In the genomic region with DNA sequence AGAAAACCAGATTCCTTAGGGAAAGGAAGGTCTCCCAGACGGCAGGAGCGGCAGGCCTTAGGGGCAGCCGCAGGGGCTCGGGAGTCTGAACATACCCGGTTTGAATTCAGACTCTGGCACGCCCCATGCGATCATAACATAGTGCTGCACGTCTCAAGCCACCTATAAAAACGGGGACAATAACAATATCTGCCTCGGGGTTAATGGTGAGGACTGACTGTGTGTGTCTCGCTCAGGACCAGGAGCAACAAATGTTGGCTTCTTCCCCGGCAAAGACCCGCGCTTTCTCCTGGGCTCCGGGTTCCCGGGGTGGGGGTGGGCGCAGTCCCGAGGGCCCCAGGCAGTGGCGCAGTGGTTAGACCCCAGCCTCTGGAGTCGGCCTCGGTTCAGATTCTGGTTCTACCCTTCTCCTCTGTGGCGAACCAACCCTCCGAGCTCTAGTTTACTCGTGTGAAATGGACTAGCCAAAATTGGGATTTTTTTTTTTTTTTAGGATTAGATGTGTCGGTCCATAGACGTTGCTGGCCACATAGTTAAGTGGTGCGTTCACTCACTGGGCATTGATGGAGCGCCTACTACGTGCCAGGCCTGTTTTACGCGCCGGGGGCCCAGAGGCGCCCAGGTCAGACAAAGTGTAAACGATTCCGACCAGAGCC, we compare ENCODE assay signal across 8 cellular contexts. TPM values are rescaled to one million over a fixed set of nuclear protein-coding genes. Genes with fewer than 3 reads are reported as not detected.
A peak's percentile ranks its signal among the peaks of the same experiment; 100 is the strongest.
DNase-seq lines count a peak whose midpoint lies in the region; ATAC-seq and TF ChIP-seq lines count a peak whose summit lies in the region.

No MANE protein-coding gene starts in this region.

- H3K4me3 ChIP-seq in parathyroid adenoma (ENCODE audit: low read depth, low read length): peak overlapping the region; percentile 80

- H3K9ac ChIP-seq in parathyroid adenoma: no peak overlapping the region

- H3K9me3 ChIP-seq in parathyroid adenoma (ENCODE audit: control insufficient read depth, low read length): no peaks in the 10 kb centered on the region

- BruUV-seq in Calu3 (replicated peaks; lab: Mats Ljungman, UMichigan): no TSS peak

- H3K4me1 ChIP-seq in parathyroid adenoma: no peaks in the 10 kb centered on the region

- POLR2A ChIA-PET in activated CD8-positive, alpha-beta T cell treated with anti-CD3 and anti-CD28 coated beads for 36 hours (lab: Charles Lee): no interaction called here

- H3K79me2 ChIP-seq in parathyroid adenoma: no peaks in the 10 kb centered on the region

- no peaks in the 10 kb centered on the region for H3K9me3 Mint-ChIP-seq in Calu3 (ENCODE audit: low read depth, unreplicated experiment)
- no peaks in the 10 kb centered on the region for H3K9me3 Mint-ChIP-seq in activated CD8-positive, alpha-beta T cell treated with anti-CD3 and anti-CD28 coated beads for 36 hours

- no peaks in the 10 kb centered on the region for H3K27me3 Mint-ChIP-seq in Calu3 (ENCODE audit: unreplicated experiment)
- H3K27me3 Mint-ChIP-seq in activated CD8-positive, alpha-beta T cell treated with anti-CD3 and anti-CD28 coated beads for 36 hours: peaks cover 51% of the 10 kb centered on the region

- no peak overlapping the region for H3K27ac ChIP-seq in parathyroid adenoma

- H3K27ac Mint-ChIP-seq in Calu3 (ENCODE audit: unreplicated experiment): no peak overlapping the region
- no peak overlapping the region for H3K27ac Mint-ChIP-seq in activated CD8-positive, alpha-beta T cell treated with anti-CD3 and anti-CD28 coated beads for 36 hours

- DNase-seq in Calu3 (no peak), cardiac septum (ENCODE audit: low spot score) (peak; percentile 51), DMS153 (lab: John Stamatoyannopoulos, UW) (no peak), RKO (ENCODE audit: low spot score) (no peak), globus pallidus (ENCODE audit: low spot score) (no peak), NCI-H1417 (lab: John Stamatoyannopoulos, UW) (no peak)
- no peak for DNase-seq in activated CD8-positive, alpha-beta T cell treated with anti-CD3 and anti-CD28 coated beads for 36 hours

- no peak for ATAC-seq in activated CD8-positive, alpha-beta T cell treated with anti-CD3 and anti-CD28 coated beads for 36 hours

- peaks cover 33% of the 10 kb centered on the region for H3K36me3 Mint-ChIP-seq in Calu3 (ENCODE audit: insufficient read depth, unreplicated experiment)
- H3K36me3 Mint-ChIP-seq in activated CD8-positive, alpha-beta T cell treated with anti-CD3 and anti-CD28 coated beads for 36 hours (ENCODE audit: low read depth): no peaks in the 10 kb centered on the region

- H3K27me3 ChIP-seq in parathyroid adenoma (ENCODE audit: control insufficient read depth, insufficient read depth, low read length): no peaks in the 10 kb centered on the region

- H3K4me3 Mint-ChIP-seq in Calu3 (ENCODE audit: low read depth, unreplicated experiment): peak overlapping the region; percentile 90
- peak overlapping the region; percentile 62 for H3K4me3 Mint-ChIP-seq in activated CD8-positive, alpha-beta T cell treated with anti-CD3 and anti-CD28 coated beads for 36 hours

- H3K36me3 ChIP-seq in parathyroid adenoma (ENCODE audit: control insufficient read depth, insufficient read depth, low read length): no peaks in the 10 kb centered on the region

- TF ChIP-seq CTCF in Calu3 (IDR thresholded peaks at IDR 0.05; ENCODE audit: unreplicated experiment) (no peak), parathyroid adenoma (IDR thresholded peaks at IDR 0.05) (no peak)
- no peak for TF ChIP-seq CTCF in activated CD8-positive, alpha-beta T cell treated with anti-CD3 and anti-CD28 coated beads for 36 hours (IDR thresholded peaks at IDR 0.05)

- peak overlapping the region; percentile 93 for H3K4me2 ChIP-seq in parathyroid adenoma (ENCODE audit: low read length)

- peaks cover 34% of the 10 kb centered on the region for H3K4me1 Mint-ChIP-seq in Calu3 (ENCODE audit: low read depth, unreplicated experiment)
- H3K4me1 Mint-ChIP-seq in activated CD8-positive, alpha-beta T cell treated with anti-CD3 and anti-CD28 coated beads for 36 hours (ENCODE audit: low read depth): peaks cover 2% of the 10 kb centered on the region

- CTCF ChIA-PET in Calu3 (lab: Charles Lee): no interaction called here
- CTCF ChIA-PET in activated CD8-positive, alpha-beta T cell treated with anti-CD3 and anti-CD28 coated beads for 36 hours (lab: Charles Lee): no interaction called here

- peak overlapping the region; percentile 78 for H2AFZ ChIP-seq in parathyroid adenoma

- intact Hi-C loops in Calu3 (cut with micrococcal nuclease; ENCODE audit: unreplicated experiment) (no loop called here), cardiac septum (cut with DNase I) (loop anchor here (5.0 to 10.0 kb wide), 2 partner anchors 69 to 266 kb away; no protein-coding TSS in a partner anchor)
- intact Hi-C loops in activated CD8-positive, alpha-beta T cell treated with anti-CD3 and anti-CD28 coated beads for 36 hours (cut with micrococcal nuclease): no loop called here

RNA-seq across cellular contexts. Expression of a gene that starts 1.0 kb away (rescaled TPM):
- total RNA-seq in Calu3 (2022): 35.0 and 36.9 TPM in 2 replicates
- under 1 TPM; 0.14 to 0.54 TPM for total RNA-seq in activated CD8-positive, alpha-beta T cell treated with anti-CD3 and anti-CD28 coated beads for 36 hours
- total RNA-seq in cardiac septum: 9.1 TPM
